9 cellular contexts compared by ENCODE assay signal in the genomic region with DNA sequence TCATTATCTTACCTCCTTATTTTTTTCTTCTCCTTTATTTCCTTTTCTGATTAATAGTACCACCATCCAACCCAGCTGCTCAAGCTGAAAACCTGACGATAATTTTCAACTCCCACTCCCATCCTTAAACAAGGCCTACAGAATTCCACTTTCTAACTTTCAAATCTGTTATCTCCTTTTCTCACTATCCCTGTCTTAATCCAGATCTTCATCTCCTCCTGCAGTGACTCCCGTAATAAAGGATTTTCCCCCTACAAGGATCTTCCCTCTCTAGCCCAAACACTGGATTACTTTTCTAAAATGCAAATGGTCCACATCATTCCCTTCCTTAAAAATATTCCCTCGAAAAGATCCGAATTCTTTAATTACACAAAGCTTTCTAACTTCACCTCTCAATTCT. TPM values are rescaled to one million over a fixed set of nuclear protein-coding genes. Genes with fewer than 3 reads are reported as not detected.
DNase-seq lines count a peak whose midpoint lies in the region; ATAC-seq, FAIRE-seq and TF ChIP-seq lines count a peak whose summit lies in the region.
"Had no signal": no experiment of that assay in that cellular context is flagged by ENCODE, and none has a peak within 500 bp of the region (broad histone marks: within the 10 kb centered on the region; RNA-seq: fewer than 3 reads in every experiment).

No MANE protein-coding gene starts in this region.

- H3K79me2 ChIP-seq in DND-41 (ENCODE audit: insufficient read depth, low read length) (peaks cover 55% of the 10 kb centered on the region), PC-9 (ENCODE audit: low read depth) (peaks cover 43% of the 10 kb centered on the region)

- no peaks in the 10 kb centered on the region for H3K9me2 ChIP-seq in PC-9 (ENCODE audit: insufficient read depth)

- intact Hi-C loops in PC-9 (cut with micrococcal nuclease; ENCODE audit: unreplicated experiment) = no loop called here
- intact Hi-C loops in pancreas (cut with DNase I) = no loop called here

- 34 to 40% methylated on average over 4 of the region's 4 CpGs for WGBS in pancreas, 2 donors

- H3K4me1 ChIP-seq in DND-41 (ENCODE audit: insufficient read depth, low read length) = peaks cover 43% of the 10 kb centered on the region
- peaks cover 12% of the 10 kb centered on the region for H3K4me1 ChIP-seq in PC-9 (replicated peaks; ENCODE audit: insufficient read depth)
- H3K4me1 ChIP-seq in pancreas = peaks cover 10 to 19% (median 16%) of the 10 kb centered on the region in 3 donors

- H3K36me3 ChIP-seq in DND-41 (ENCODE audit: insufficient read depth, low read length) (peaks cover 6% of the 10 kb centered on the region; the same call in 1 of the 2 replicates), PC-9 (ENCODE audit: low read depth) (no peaks in the 10 kb centered on the region), pancreas (no peaks in the 10 kb centered on the region)

- no peak overlapping the region for H2AFZ ChIP-seq in DND-41 (ENCODE audit: low read depth, low read length)
- no peak overlapping the region for H2AFZ ChIP-seq in PC-9

- CTCF ChIA-PET in PC-9 (lab: Charles Lee) = no interaction called here

- H3K4me3 ChIP-seq in DND-41 (ENCODE audit: low read depth in 1 of 2, low read length in 2 of 2) (peak overlapping the region in 1 of 2 experiments; percentile 87; a peak in 2 of 4 replicates), PC-9 (peak overlapping the region; percentile 96; the same call in 1 of the 2 replicates), epithelial cell of esophagus (ENCODE audit: low read length) (peak overlapping the region; percentile 67), pancreas (peak overlapping the region in 3 of 4 donors; percentile 53 to 94 (median 71))

- no TSS peak for BruUV-seq in PC-9 (replicated peaks; lab: Mats Ljungman, UMichigan)

- ATAC-seq in DND-41 (ENCODE audit: insufficient read depth, low read depth) (no peak), pancreas (no peak), omental fat pad (ENCODE audit: low FRiP score) (no peak), HG03439 (IDR thresholded peaks at IDR 0.05; ENCODE audit: unreplicated experiment) (no peak), GM21737 (IDR thresholded peaks at IDR 0.05; ENCODE audit: unreplicated experiment) (no peak)

- H3K9ac ChIP-seq in DND-41 (ENCODE audit: low read depth, low read length) = peak overlapping the region; percentile 85

- peaks cover 10% of the 10 kb centered on the region; the same call in 1 of the 2 replicates for H3F3A ChIP-seq in PC-9 (ENCODE audit: insufficient read depth, low read depth)

- H4K20me1 ChIP-seq in DND-41 (ENCODE audit: insufficient read depth, low read length) = no peaks in the 10 kb centered on the region
- no peaks in the 10 kb centered on the region for H4K20me1 ChIP-seq in PC-9 (ENCODE audit: insufficient read depth)

- FAIRE-seq in pancreas (lab: Jason Lieb, UNC) = no peak

- DNase-seq in DND-41 (no peak), PC-9 (no peak), epithelial cell of esophagus (ENCODE audit: low read depth) (no peak), pancreas (no peak), omental fat pad (ENCODE audit: low spot score) (no peak)
- no peak for DNase-seq in activated CD4-positive, alpha-beta T cell treated with anti-CD3 and anti-CD28 coated beads for 1 hour
- DNase-seq: NCI-H2107 had no signal

- H3K27me3 ChIP-seq in DND-41 (ENCODE audit: insufficient read depth, low read length, poor library complexity) (no peaks in the 10 kb centered on the region), PC-9 (ENCODE audit: insufficient read depth, low read depth) (no peaks in the 10 kb centered on the region), pancreas (no peaks in the 10 kb centered on the region)

- H3K9me3 ChIP-seq in DND-41 (ENCODE audit: insufficient read depth, low read length, severe bottlenecking) (no peaks in the 10 kb centered on the region), PC-9 (ENCODE audit: insufficient read depth, low read depth) (no peaks in the 10 kb centered on the region), pancreas (no peaks in the 10 kb centered on the region)

- no peak for TF ChIP-seq CTCF in DND-41 (IDR thresholded peaks at IDR 0.05; ENCODE audit: borderline replicate concordance, extremely low read depth, low read length, poor library complexity, severe bottlenecking)
- TF ChIP-seq CTCF in PC-9 (conservative IDR thresholded peaks at IDR 0.05) = no peak
- no peak for TF ChIP-seq CTCF in epithelial cell of esophagus (IDR thresholded peaks at IDR 0.05; ENCODE audit: insufficient read depth, low read depth, low read length, missing control alignments)
- no peak for TF ChIP-seq CTCF in pancreas (IDR thresholded peaks at IDR 0.05)
- no peak for TF ChIP-seq CTCF in omental fat pad (IDR thresholded peaks at IDR 0.05)

- POLR2A ChIA-PET in PC-9 (lab: Charles Lee; ENCODE audit: unreplicated experiment) = no interaction called here

- H3K4me2 ChIP-seq in DND-41 (ENCODE audit: insufficient read depth, low read length) (peak overlapping the region; percentile 96), PC-9 (peak overlapping the region; percentile 86)

- no peak overlapping the region for H3K27ac ChIP-seq in DND-41 (ENCODE audit: low read length)
- H3K27ac ChIP-seq in PC-9 = no peak overlapping the region
- H3K27ac ChIP-seq in pancreas = no peak overlapping the region

RNA-seq across cellular contexts. Expression of gene TRAPPC6B, which starts 1.5 kb away (rescaled TPM):
- total RNA-seq in PC-9 (2021) (13.2 and 14.6 TPM in 2 replicates), pancreas (10 to 100 TPM in 3 of 6 donors, 1 to 10 TPM in 3; 7.2 to 13.0 (median 10.2) TPM), omental fat pad (10 to 100 TPM; 17.7 to 25.5 (median 19.5) TPM)
- 1 to 10 TPM; 5.1 to 8.2 TPM for polyA plus RNA-seq in pancreas

RNA-seq across cellular contexts. Expression of gene PNN, which starts 6.5 kb away (rescaled TPM):
- total RNA-seq in PC-9 (2021) (65.8 and 72.0 TPM in 2 replicates), pancreas (10 to 100 TPM; 19.0 to 31.7 (median 25.4) TPM), omental fat pad (10 to 100 TPM; 26.4 to 59.4 (median 37.7) TPM)
- 10 to 100 TPM; 38.9 to 60.1 TPM for polyA plus RNA-seq in pancreas

RNA-seq across cellular contexts. Expression of gene GEMIN2, which starts 54.5 kb away (rescaled TPM):
- 11.6 and 13.4 TPM in 2 replicates for total RNA-seq in PC-9 (2021)
- 1 to 10 TPM; 3.1 to 5.6 (median 4.7) TPM for total RNA-seq in pancreas
- polyA plus RNA-seq in pancreas = 1 to 10 TPM; 4.3 to 8.8 TPM
- 10 to 100 TPM in 3 of 4 donors, 1 to 10 TPM in 1; 9.5 to 17.1 (median 15.6) TPM for total RNA-seq in omental fat pad
